8 cellular contexts compared by ENCODE assay signal in the genomic region with DNA sequence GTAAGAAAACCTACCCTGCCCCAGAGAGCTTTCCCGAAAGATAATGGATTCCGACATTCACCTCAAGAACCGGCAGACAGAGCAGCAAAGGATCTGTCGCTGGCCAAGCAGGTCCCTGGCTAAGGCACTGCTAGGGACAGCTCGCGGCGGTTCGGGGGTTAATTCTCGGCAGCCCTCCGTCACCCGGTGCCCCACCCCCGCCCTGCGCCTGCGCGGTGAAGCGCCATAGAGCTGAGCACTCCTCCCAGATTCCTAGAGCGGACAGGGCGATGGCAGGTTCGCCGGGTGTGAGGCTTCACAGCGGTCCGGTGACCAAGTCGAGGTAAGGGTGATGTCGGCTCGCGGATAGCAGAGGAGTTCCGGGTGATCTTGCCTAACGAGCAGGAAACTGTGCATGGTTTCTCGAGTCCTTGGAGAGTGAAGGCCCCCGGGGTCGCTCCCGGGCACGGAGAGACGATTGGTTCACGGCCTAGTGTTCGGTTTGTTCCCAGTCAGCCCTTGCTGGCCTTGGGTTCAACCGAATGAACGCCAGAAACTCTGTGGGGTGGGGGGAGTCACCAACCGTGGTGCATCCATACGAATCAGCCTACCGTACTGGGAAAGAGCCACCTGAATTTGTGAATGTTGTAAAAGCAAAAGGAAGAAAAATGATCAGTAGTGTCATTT. TPM values are rescaled to one million over a fixed set of nuclear protein-coding genes. Genes with fewer than 3 reads are reported as not detected.
DNase-seq lines count a peak whose midpoint lies in the region; ATAC-seq, FAIRE-seq and TF ChIP-seq lines count a peak whose summit lies in the region.

A gene (minus strand): TSS at position 160 of the 666 bp plus-strand sequence. CDS start 25,877 bp downstream, outside the sequence.

- H3K4me3 Mint-ChIP-seq in T-helper 2 cell treated with Interferon-gamma antibody and Interleukin-4, amounts not matched to agents 5 μg/mL and 100 μg/mL, for 36 hours, result peak within 1 kb of the TSS; percentile 95
- peak within 1 kb of the TSS; percentile 96 for H3K4me3 Mint-ChIP-seq in astrocyte (ENCODE audit: unreplicated experiment)

- peaks cover 12% of the 10 kb centered on the region for H3K36me3 ChIP-seq in astrocyte (ENCODE audit: insufficient read depth, low read length)

- FAIRE-seq in astrocyte (lab: Jason Lieb, UNC), result peak; percentile 74

- H3K9me3 Mint-ChIP-seq in T-helper 2 cell treated with Interferon-gamma antibody and Interleukin-4, amounts not matched to agents 5 μg/mL and 100 μg/mL, for 36 hours, result peaks cover 27% of the 10 kb centered on the region
- H3K9me3 Mint-ChIP-seq in astrocyte (ENCODE audit: unreplicated experiment), result peaks cover 5% of the 10 kb centered on the region

- H3K79me2 ChIP-seq in astrocyte (ENCODE audit: insufficient read depth, low read length), result peaks cover 96% of the 10 kb centered on the region

- peak; percentile 94 to 95 for DNase-seq in NCI-H1930 (lab: John Stamatoyannopoulos, UW)
- peak; percentile 92 for DNase-seq in T-helper 2 cell treated with Interferon-gamma antibody and Interleukin-4, amounts not matched to agents 5 μg/mL and 100 μg/mL, for 36 hours (ENCODE audit: low spot score)
- DNase-seq in astrocyte (ENCODE audit: low read depth), result peak; percentile 90
- DNase-seq in hepatic stellate cell (ENCODE audit: low spot score), result peak; percentile 93
- peak; percentile 85 for DNase-seq in renal cortical epithelial cell (ENCODE audit: low read depth)
- DNase-seq in cortex of kidney (lab: John Stamatoyannopoulos, UW), result no peak

- H3K36me3 Mint-ChIP-seq in T-helper 2 cell treated with Interferon-gamma antibody and Interleukin-4, amounts not matched to agents 5 μg/mL and 100 μg/mL, for 36 hours (ENCODE audit: low read depth), result peaks cover 66% of the 10 kb centered on the region
- peaks cover 10% of the 10 kb centered on the region for H3K36me3 Mint-ChIP-seq in astrocyte (ENCODE audit: low read depth, unreplicated experiment)

- H3K27me3 Mint-ChIP-seq in T-helper 2 cell treated with Interferon-gamma antibody and Interleukin-4, amounts not matched to agents 5 μg/mL and 100 μg/mL, for 36 hours (ENCODE audit: low read depth), result no peaks in the 10 kb centered on the region
- H3K27me3 Mint-ChIP-seq in astrocyte (ENCODE audit: low read depth, unreplicated experiment), result no peaks in the 10 kb centered on the region

- H3K9ac ChIP-seq in astrocyte (ENCODE audit: low read length), result peak within 1 kb of the TSS; percentile 96

- H3K27ac Mint-ChIP-seq in T-helper 2 cell treated with Interferon-gamma antibody and Interleukin-4, amounts not matched to agents 5 μg/mL and 100 μg/mL, for 36 hours, result peak within 1 kb of the TSS; percentile 96
- peak within 1 kb of the TSS; percentile 96 for H3K27ac Mint-ChIP-seq in astrocyte (ENCODE audit: unreplicated experiment)

- H4K20me1 ChIP-seq in astrocyte (ENCODE audit: insufficient read depth, low read length), result no peaks in the 10 kb centered on the region

- ATAC-seq in GM18502 (IDR thresholded peaks at IDR 0.05; ENCODE audit: poor library complexity, unreplicated experiment) (peak; percentile 96), HG02970 (IDR thresholded peaks at IDR 0.05; ENCODE audit: low FRiP score, unreplicated experiment) (peak; percentile 90)

- peaks cover 4% of the 10 kb centered on the region for H3K9me3 ChIP-seq in astrocyte (ENCODE audit: insufficient read depth, low read depth, low read length)

- peak within 1 kb of the TSS; percentile 86 for H3K27ac ChIP-seq in astrocyte (ENCODE audit: low read depth, low read length)

- no peaks in the 10 kb centered on the region for H3K27me3 ChIP-seq in astrocyte (ENCODE audit: insufficient read depth, low read length)

- peak within 1 kb of the TSS; percentile 87 for H3K4me2 ChIP-seq in astrocyte (ENCODE audit: low read length)

- peaks cover 4% of the 10 kb centered on the region for H3K4me1 ChIP-seq in astrocyte (ENCODE audit: insufficient read depth, low read length)

- peak within 1 kb of the TSS; percentile 88 for H3K4me3 ChIP-seq in astrocyte (ENCODE audit: insufficient read depth, low read depth, low read length)

- H3K4me1 Mint-ChIP-seq in T-helper 2 cell treated with Interferon-gamma antibody and Interleukin-4, amounts not matched to agents 5 μg/mL and 100 μg/mL, for 36 hours (ENCODE audit: low read depth), result peaks cover 29% of the 10 kb centered on the region
- peaks cover 11% of the 10 kb centered on the region for H3K4me1 Mint-ChIP-seq in astrocyte (ENCODE audit: low read depth, unreplicated experiment)

- no peak for TF ChIP-seq CTCF in astrocyte (IDR thresholded peaks at IDR 0.05; ENCODE audit: insufficient read depth, low read depth, low read length)

- peak within 1 kb of the TSS; percentile 94 for H2AFZ ChIP-seq in astrocyte (ENCODE audit: low read depth, low read length)

RNA-seq across cellular contexts. Expression of the gene that starts here (rescaled TPM):
- total RNA-seq in astrocyte (19.0 and 20.4 TPM in 2 replicates), renal cortical epithelial cell (15.6 and 24.0 TPM in 2 replicates)
